In genomic region chr22:20019661-20020532, GRCh38 we compare ENCODE assay signal across 9 cellular contexts. TPM values are rescaled to one million over a fixed set of nuclear protein-coding genes. Genes with fewer than 3 reads are reported as not detected.
DNase-seq lines count a peak whose midpoint lies in the region; ATAC-seq and TF ChIP-seq lines count a peak whose summit lies in the region.
"Had no signal": no experiment of that assay in that cellular context is flagged by ENCODE, and none has a peak within 500 bp of the region (broad histone marks: within the 10 kb centered on the region; RNA-seq: fewer than 3 reads in every experiment).

No MANE protein-coding gene starts in this region.

- H3K4me3 Mint-ChIP-seq in neural progenitor cell, result peak overlapping the region; percentile 84

- H3K27me3 ChIP-seq in MG63, result peaks cover 7% of the 10 kb centered on the region
- no peaks in the 10 kb centered on the region for H3K27me3 ChIP-seq in effector memory CD4-positive, alpha-beta T cell (replicated peaks; ENCODE audit: control insufficient read depth, insufficient read depth, low read length, poor library complexity, severe bottlenecking)
- H3K27me3 ChIP-seq in neural progenitor cell, result peaks cover 70% of the 10 kb centered on the region

- TF ChIP-seq CTCF in AG10803 (conservative IDR thresholded peaks at IDR 0.05; ENCODE audit: low read length) (no peak), neural progenitor cell (IDR thresholded peaks at IDR 0.05) (no peak)

- no peaks in the 10 kb centered on the region for H3K9me3 Mint-ChIP-seq in neural progenitor cell

- no peaks in the 10 kb centered on the region for H3K36me3 Mint-ChIP-seq in neural progenitor cell

- peak overlapping the region; percentile 92 for H3K4me2 ChIP-seq in neural progenitor cell

- peaks cover 25% of the 10 kb centered on the region for H3K4me1 ChIP-seq in effector memory CD4-positive, alpha-beta T cell (ENCODE audit: control insufficient read depth, insufficient read depth, low read length, poor library complexity, severe bottlenecking)
- H3K4me1 ChIP-seq in neural progenitor cell, result peaks cover 11% of the 10 kb centered on the region

- H3K27ac Mint-ChIP-seq in neural progenitor cell, result no peak overlapping the region

- H3K4me3 ChIP-seq in AG10803 (ENCODE audit: low read length), result peak overlapping the region; percentile 68
- H3K4me3 ChIP-seq in MG63, result peak overlapping the region; percentile 49; the same call in 1 of the 2 replicates
- peak overlapping the region; percentile 79 for H3K4me3 ChIP-seq in effector memory CD4-positive, alpha-beta T cell (ENCODE audit: insufficient read depth, low read depth, low read length, poor library complexity, severe bottlenecking)
- H3K4me3 ChIP-seq in neural progenitor cell, result no peak overlapping the region

- H3K9ac ChIP-seq in neural progenitor cell, result no peak overlapping the region

- H3K4me1 Mint-ChIP-seq in neural progenitor cell, result peaks cover 22% of the 10 kb centered on the region

- H3K36me3 ChIP-seq in MG63 (peaks cover 5% of the 10 kb centered on the region; the same call in 1 of the 2 replicates), neural progenitor cell (no peaks in the 10 kb centered on the region)
- H3K36me3 ChIP-seq in effector memory CD4-positive, alpha-beta T cell (ENCODE audit: control insufficient read depth, insufficient read depth, low read length), result no peaks in the 10 kb centered on the region

- H3K79me2 ChIP-seq in neural progenitor cell (ENCODE audit: low read depth), result no peaks in the 10 kb centered on the region

- H3K27me3 Mint-ChIP-seq in neural progenitor cell (ENCODE audit: insufficient read depth, low read depth), result peaks cover 33% of the 10 kb centered on the region

- H3K27ac ChIP-seq in effector memory CD4-positive, alpha-beta T cell (ENCODE audit: insufficient read depth, low read length, poor library complexity, severe bottlenecking), result peak overlapping the region; percentile 82
- no peak overlapping the region for H3K27ac ChIP-seq in neural progenitor cell
- H3K27ac ChIP-seq: SJSA1 had no signal

- H4K20me1 ChIP-seq in neural progenitor cell (ENCODE audit: low read depth), result peaks cover 31% of the 10 kb centered on the region

- DNase-seq in AG10803 (ENCODE audit: low read depth) (no peak), MG63 (no peak), neural progenitor cell (ENCODE audit: low spot score) (no peak), HPDE6-E6E7 (ENCODE audit: extremely low spot score) (no peak), anterior cingulate cortex (lab: John Stamatoyannopoulos, UW) (no peak), islet precursor cell (no peak)
- no peak for DNase-seq in effector memory CD4-positive, alpha-beta T cell

- H3F3A ChIP-seq in neural progenitor cell (ENCODE audit: low read depth), result peaks cover 8% of the 10 kb centered on the region

- H2AFZ ChIP-seq in neural progenitor cell (replicated peaks), result no peak overlapping the region

- ATAC-seq in HG02981 (IDR thresholded peaks at IDR 0.05; ENCODE audit: unreplicated experiment), result no peak

- H3K9me3 ChIP-seq in MG63 (no peaks in the 10 kb centered on the region), neural progenitor cell (ENCODE audit: low read depth) (no peaks in the 10 kb centered on the region)
- no peaks in the 10 kb centered on the region for H3K9me3 ChIP-seq in effector memory CD4-positive, alpha-beta T cell (ENCODE audit: control insufficient read depth, low read length)
- H3K9me3 ChIP-seq: SJSA1 had no signal

RNA-seq across cellular contexts. Expression of gene TANGO2, which starts 1.0 kb away (rescaled TPM):
- total RNA-seq in MG63 (2014; rRNA removed; shearing (Covaris generic); ENCODE audit: low replicate concordance), result 21.0 and 54.2 TPM in 2 replicates
- 9.1 and 10.0 TPM in 2 replicates for total RNA-seq in neural progenitor cell (ENCODE audit: low replicate concordance)

RNA-seq across cellular contexts. Expression of gene ARVCF, which starts 3.3 kb away (rescaled TPM):
- 2.2 and 3.8 TPM in 2 replicates for total RNA-seq in MG63 (2014; rRNA removed; shearing (Covaris generic); ENCODE audit: low replicate concordance)
- 35.4 and 159 TPM in 2 replicates for total RNA-seq in neural progenitor cell (ENCODE audit: low replicate concordance)
